Comparison of ENCODE assay signal across 16 cellular contexts in the genomic region with DNA sequence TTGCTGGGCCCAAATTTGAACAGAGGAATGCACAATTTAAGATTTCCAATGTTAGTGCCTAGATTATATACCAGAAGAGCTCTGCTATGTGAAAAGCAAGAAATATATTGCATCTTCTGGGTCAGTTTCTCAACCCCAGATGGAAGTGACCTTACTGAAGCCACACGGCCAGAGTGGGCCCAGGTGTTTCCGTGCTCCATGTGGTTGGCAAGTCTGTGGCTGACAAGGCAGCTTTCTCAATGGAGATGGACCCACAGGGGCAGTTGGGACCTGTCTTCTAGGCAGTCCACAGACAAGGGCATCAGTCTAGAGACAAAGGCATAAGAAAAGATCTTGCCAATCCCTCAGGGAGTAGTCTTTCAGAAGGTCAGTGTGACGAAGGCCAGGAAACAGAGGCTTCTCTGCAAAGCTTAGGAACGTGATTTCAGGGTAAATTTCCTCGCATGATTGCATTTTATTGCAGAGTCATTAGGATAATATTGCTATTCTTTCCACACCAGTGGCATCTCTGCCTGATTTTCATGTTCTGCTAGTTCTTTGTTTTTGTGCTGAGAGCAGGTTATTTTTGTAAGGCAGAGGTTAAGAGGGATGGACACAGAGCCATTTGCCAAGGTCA.
"Had no signal": no experiment of that assay in that cellular context is flagged by ENCODE, and none has a peak within 500 bp of the region (broad histone marks: within the 10 kb centered on the region; RNA-seq: fewer than 3 reads in every experiment).

No MANE protein-coding gene starts in this region.

- H3K9me3 Mint-ChIP-seq: activated naive CD4-positive, alpha-beta T cell treated with anti-CD3 and anti-CD28 coated beads, Interleukin-2, amount 50 U/mL, for 72 hours; natural killer cell had no signal

- H3K4me3 Mint-ChIP-seq: activated T-cell treated with anti-CD3 and anti-CD28 coated beads, Interleukin-2, amount 50 U/mL, for 72 hours; natural killer cell had no signal

- DNase-seq: activated CD4-positive, alpha-beta T cell treated with anti-CD3 and anti-CD28 coated beads, Interleukin-2, amount 50 U/mL, for 1 hour; activated effector memory CD4-positive, alpha-beta T cell treated with anti-CD3 and anti-CD28 coated beads, Interleukin-2, amount 50 U/mL, for 16 hours; activated T-cell treated with anti-CD3 and anti-CD28 coated beads, Interleukin-2, amount 50 U/mL, for 72 hours; cerebellar nuclear complex; cortex of kidney; effector CD8-positive, alpha-beta T cell; natural killer cell; stimulated activated CD4-positive, alpha-beta T cell treated with anti-CD3 and anti-CD28 coated beads, Interleukin-4, amount 100 ng/mL, for 1 hour; stomach; T-helper 1 cell; T1000; trophoblast cell had no signal

- H3K27ac ChIP-seq: adrenal gland, breast epithelium, parathyroid adenoma, stomach had no signal

- H3K36me3 Mint-ChIP-seq: activated naive CD4-positive, alpha-beta T cell treated with anti-CD3 and anti-CD28 coated beads, Interleukin-2, amount 50 U/mL, for 72 hours; natural killer cell had no signal

- H3K4me1 Mint-ChIP-seq: natural killer cell had no signal

- H3K27ac Mint-ChIP-seq: activated naive CD4-positive, alpha-beta T cell treated with anti-CD3 and anti-CD28 coated beads, Interleukin-2, amount 50 U/mL, for 72 hours; activated T-cell treated with anti-CD3 and anti-CD28 coated beads, Interleukin-2, amount 50 U/mL, for 72 hours; natural killer cell had no signal
